8 cellular contexts compared by ENCODE assay signal in genomic region chr1:234114648-234115307, GRCh38.
DNase-seq lines count a peak whose midpoint lies in the region; FAIRE-seq and TF ChIP-seq lines count a peak whose summit lies in the region.

No MANE protein-coding gene starts in this region.

- H3K4ac ChIP-seq in mesendoderm (ENCODE audit: low read depth, low read length), result no peak overlapping the region

- H3K79me2 ChIP-seq in SU-DHL-6 (ENCODE audit: insufficient read depth, low read length) (no peaks in the 10 kb centered on the region), mesendoderm (ENCODE audit: control insufficient read depth, insufficient read depth, low read length) (no peaks in the 10 kb centered on the region)

- no peak overlapping the region for H3K23ac ChIP-seq in mesendoderm (ENCODE audit: low read length)

- no peaks in the 10 kb centered on the region for H3K9me3 ChIP-seq in SU-DHL-6 (ENCODE audit: insufficient read depth, low read length)

- no peak overlapping the region for H4K8ac ChIP-seq in mesendoderm (ENCODE audit: low read depth, low read length)

- H3K79me1 ChIP-seq in mesendoderm (ENCODE audit: low read length), result no peaks in the 10 kb centered on the region

- no peaks in the 10 kb centered on the region for H3K27me3 ChIP-seq in SU-DHL-6 (ENCODE audit: low read length)
- H3K27me3 ChIP-seq in mesendoderm (ENCODE audit: insufficient read depth, low read length, poor library complexity), result no peaks in the 10 kb centered on the region

- H3K4me1 ChIP-seq in mesendoderm (ENCODE audit: control insufficient read depth, low read depth, low read length), result no peaks in the 10 kb centered on the region

- no peak overlapping the region for H2BK120ac ChIP-seq in mesendoderm (ENCODE audit: low read depth, low read length)

- H3K4me3 ChIP-seq in GM12875 (ENCODE audit: low read depth, low read length) (no peak overlapping the region), SU-DHL-6 (ENCODE audit: insufficient read depth, low read length, poor library complexity, severe bottlenecking) (no peak overlapping the region), mesendoderm (ENCODE audit: low read length) (no peak overlapping the region)

- H3K9ac ChIP-seq in SU-DHL-6 (ENCODE audit: low read length) (no peak overlapping the region), mesendoderm (ENCODE audit: low read length) (no peak overlapping the region)

- H2BK5ac ChIP-seq in mesendoderm (ENCODE audit: low read length), result no peak overlapping the region

- no peak overlapping the region for H3K18ac ChIP-seq in mesendoderm (ENCODE audit: low read length)

- no peaks in the 10 kb centered on the region for H3K9me2 ChIP-seq in SU-DHL-6 (replicated peaks; ENCODE audit: insufficient read depth, low read length)

- H2AFZ ChIP-seq in SU-DHL-6 (ENCODE audit: low read depth, low read length, severe bottlenecking), result no peak overlapping the region

- H4K5ac ChIP-seq in mesendoderm (ENCODE audit: low read length), result no peak overlapping the region

- no peak overlapping the region for H3K56ac ChIP-seq in mesendoderm (ENCODE audit: low read length)

- no peaks in the 10 kb centered on the region for H3K36me3 ChIP-seq in SU-DHL-6 (ENCODE audit: low read length)
- H3K36me3 ChIP-seq in mesendoderm (ENCODE audit: control insufficient read depth, insufficient read depth, low read length), result no peaks in the 10 kb centered on the region

- H4K20me1 ChIP-seq in SU-DHL-6 (ENCODE audit: low read depth, low read length), result no peaks in the 10 kb centered on the region

- no CpG with 5 or more reads among the region's 11 CpGs for WGBS in mesendoderm (ENCODE audit: extremely low coverage, insufficient coverage, low lambda C conversion rate)

- FAIRE-seq in urothelium cell line (lab: Jason Lieb, UNC), result peak; percentile 5

- H3K27ac ChIP-seq in SU-DHL-6 (ENCODE audit: low read depth, low read length), result no peak overlapping the region
- H3K27ac ChIP-seq in mesendoderm (ENCODE audit: low read depth, low read length), result no peak overlapping the region

- no peak overlapping the region for H2BK15ac ChIP-seq in mesendoderm (replicated peaks; ENCODE audit: low read depth)

- no peak overlapping the region for H2AK5ac ChIP-seq in mesendoderm (ENCODE audit: low read length)

- DNase-seq in AG09319 (ENCODE audit: extremely low read depth, low read depth) (peak; percentile 15), NCI-H1092 (lab: John Stamatoyannopoulos, UW) (peak; percentile 42), dermis blood vessel endothelial cell (peak; percentile 74), mesendoderm (peak; percentile 49), urothelium cell line (ENCODE audit: low spot score) (peak; percentile 51)
- no peak for DNase-seq in effector CD4-positive, alpha-beta T cell

- H3F3A ChIP-seq in SU-DHL-6 (ENCODE audit: insufficient read depth), result no peaks in the 10 kb centered on the region

- TF ChIP-seq CTCF in AG09319 (IDR thresholded peaks at IDR 0.05; ENCODE audit: low read depth, low read length) (peak; percentile 72), GM12875 (IDR thresholded peaks at IDR 0.05; ENCODE audit: borderline replicate concordance, insufficient read depth, low read depth, low read length) (peak; percentile 49; the same call in 1 of the 2 replicates), SU-DHL-6 (IDR thresholded peaks at IDR 0.05; ENCODE audit: insufficient read depth, low read length, poor library complexity, severe bottlenecking) (peak; percentile 68)

- peak overlapping the region; percentile 36 for H3K4me2 ChIP-seq in SU-DHL-6 (ENCODE audit: low read depth, low read length, poor library complexity, severe bottlenecking)
- H3K4me2 ChIP-seq in mesendoderm (ENCODE audit: low read length), result no peak overlapping the region
